8 cellular contexts compared by ENCODE assay signal in genomic region chr9:34929506-34930102, GRCh38. TPM values are rescaled to one million over a fixed set of nuclear protein-coding genes. Genes with fewer than 3 reads are reported as not detected.
DNase-seq lines count a peak whose midpoint lies in the region; ATAC-seq and TF ChIP-seq lines count a peak whose summit lies in the region.

No MANE protein-coding gene starts in this region.

- DNase-seq in activated CD4-positive, alpha-beta T cell treated with anti-CD3 and anti-CD28 coated beads for 24 hours (ENCODE audit: low read depth in 2 of 2) = peak; percentile 3 to 15
- DNase-seq in activated CD4-positive, alpha-beta T cell treated with anti-CD3 and anti-CD28 coated beads for 1 hour = no peak
- DNase-seq in NB4 (ENCODE audit: low read depth) (peak; percentile 66), hepatocyte (ENCODE audit: low spot score) (peak; percentile 49), GM19240 (ENCODE audit: insufficient read length, low spot score) (no peak)
- DNase-seq in activated CD8-positive, alpha-beta T cell treated with anti-CD3 and anti-CD28 coated beads for 36 hours = peak; percentile 71
- peak; percentile 16 to 18 for DNase-seq in stimulated activated CD4-positive, alpha-beta T cell treated with anti-CD3 and anti-CD28 coated beads, Interleukin-4, amount 100 ng/mL, for 48 hours (ENCODE audit: low read depth in 2 of 2)

- POLR2A ChIA-PET in activated CD8-positive, alpha-beta T cell treated with anti-CD3 and anti-CD28 coated beads for 36 hours (lab: Charles Lee) = no interaction called here

- H3K36me3 Mint-ChIP-seq in activated CD8-positive, alpha-beta T cell treated with anti-CD3 and anti-CD28 coated beads for 36 hours (ENCODE audit: low read depth) = peaks cover 5% of the 10 kb centered on the region

- no peak overlapping the region for H3K4me2 ChIP-seq in hepatocyte

- no peak overlapping the region for H2AFZ ChIP-seq in hepatocyte

- H3K27ac Mint-ChIP-seq in activated CD8-positive, alpha-beta T cell treated with anti-CD3 and anti-CD28 coated beads for 36 hours = no peak overlapping the region

- no peaks in the 10 kb centered on the region for H3K9me3 ChIP-seq in hepatocyte (ENCODE audit: low read depth)

- no peaks in the 10 kb centered on the region for H3K36me3 ChIP-seq in hepatocyte (replicated peaks; ENCODE audit: insufficient read depth, low read depth)

- WGBS in hepatocyte (ENCODE audit: low lambda C conversion rate, missing lambda C conversion rate) = 34% methylated on average over 7 of the region's 7 CpGs

- H3K4me1 Mint-ChIP-seq in activated CD8-positive, alpha-beta T cell treated with anti-CD3 and anti-CD28 coated beads for 36 hours (ENCODE audit: low read depth) = peaks cover 13% of the 10 kb centered on the region

- peaks cover 12% of the 10 kb centered on the region for H3K9me3 Mint-ChIP-seq in activated CD8-positive, alpha-beta T cell treated with anti-CD3 and anti-CD28 coated beads for 36 hours

- peaks cover 7% of the 10 kb centered on the region for H3K27me3 ChIP-seq in hepatocyte

- H3K4me3 ChIP-seq in NB4 (ENCODE audit: low read depth, low read length) (no peak overlapping the region), hepatocyte (no peak overlapping the region)

- H3K79me2 ChIP-seq in hepatocyte = no peaks in the 10 kb centered on the region

- no peaks in the 10 kb centered on the region for H3K9me2 ChIP-seq in hepatocyte (replicated peaks; ENCODE audit: insufficient read depth)

- peaks cover 4% of the 10 kb centered on the region for H3K4me1 ChIP-seq in hepatocyte (ENCODE audit: insufficient read depth)

- H3K27me3 Mint-ChIP-seq in activated CD8-positive, alpha-beta T cell treated with anti-CD3 and anti-CD28 coated beads for 36 hours = peaks cover 25% of the 10 kb centered on the region

- peak; percentile 99 for TF ChIP-seq CTCF in NB4 (IDR thresholded peaks at IDR 0.05; ENCODE audit: low read depth, low read length)
- peak; percentile 65 for TF ChIP-seq CTCF in activated CD8-positive, alpha-beta T cell treated with anti-CD3 and anti-CD28 coated beads for 36 hours (IDR thresholded peaks at IDR 0.05)
- peak; percentile 48 for TF ChIP-seq CTCF in hepatocyte (IDR thresholded peaks at IDR 0.05; ENCODE audit: poor library complexity)

- H3K4me3 Mint-ChIP-seq in activated CD8-positive, alpha-beta T cell treated with anti-CD3 and anti-CD28 coated beads for 36 hours = no peak overlapping the region

- peak; percentile 74 for ATAC-seq in activated CD8-positive, alpha-beta T cell treated with anti-CD3 and anti-CD28 coated beads for 36 hours
- ATAC-seq in HG02973 (IDR thresholded peaks at IDR 0.05; ENCODE audit: unreplicated experiment) = no peak

- CTCF ChIA-PET in activated CD8-positive, alpha-beta T cell treated with anti-CD3 and anti-CD28 coated beads for 36 hours (lab: Charles Lee) = interaction anchor here (0.8 to 1.7 kb wide), 14 partner anchors 11 to 624 kb away, joined by 3 to 10 read pairs (median 3); no protein-coding TSS in a partner anchor

- no peak overlapping the region for H3K27ac ChIP-seq in hepatocyte

- intact Hi-C loops in activated CD8-positive, alpha-beta T cell treated with anti-CD3 and anti-CD28 coated beads for 36 hours (cut with micrococcal nuclease) = no loop called here

- TF ChIP-seq POLR2A in NB4 (IDR thresholded peaks at IDR 0.05; ENCODE audit: extremely low read depth, insufficient read length) = no peak

- H4K20me1 ChIP-seq in hepatocyte (ENCODE audit: insufficient read depth, poor library complexity, severe bottlenecking) = no peaks in the 10 kb centered on the region

RNA-seq across cellular contexts. Expression of gene PHF24, which starts 28.5 kb away (rescaled TPM):
- total RNA-seq in activated CD8-positive, alpha-beta T cell treated with anti-CD3 and anti-CD28 coated beads for 36 hours = under 1 TPM in 1 of 2 experiments, not detected in 1; 0.11 TPM
- total RNA-seq in hepatocyte = 0.08 and 0.67 TPM in 2 replicates
- polyA plus RNA-seq in hepatocyte = 0.06 and 0.11 TPM in 2 replicates

RNA-seq across cellular contexts. Expression of gene DNAJB5, which starts 59.9 kb away (rescaled TPM):
- 10 to 100 TPM; 14.6 to 16.4 TPM for total RNA-seq in activated CD8-positive, alpha-beta T cell treated with anti-CD3 and anti-CD28 coated beads for 36 hours
- total RNA-seq in hepatocyte = 7.6 and 8.2 TPM in 2 replicates
- 6.0 and 7.0 TPM in 2 replicates for polyA plus RNA-seq in hepatocyte

Comparison
In these comparisons a context has a peak if more than half of its experiments do, and no peak if none do; other contexts are left out.
1. DNase-seq: peak in activated CD4-positive, alpha-beta T cell treated with anti-CD3 and anti-CD28 coated beads for 24 hours (2 of 2), NB4 (single experiment), activated CD8-positive, alpha-beta T cell treated with anti-CD3 and anti-CD28 coated beads for 36 hours (single experiment), hepatocyte (single experiment) and stimulated activated CD4-positive, alpha-beta T cell treated with anti-CD3 and anti-CD28 coated beads, Interleukin-4, amount 100 ng/mL, for 48 hours (2 of 2); none in activated CD4-positive, alpha-beta T cell treated with anti-CD3 and anti-CD28 coated beads for 1 hour (single experiment) and GM19240 (single experiment).
2. CTCF ChIP-seq: peak in every context shown above with its lines; median percentile 99 in NB4; 65 in activated CD8-positive, alpha-beta T cell treated with anti-CD3 and anti-CD28 coated beads for 36 hours; 48 in hepatocyte.